ENCODE assay signal across 19 cellular contexts in the genomic region with DNA sequence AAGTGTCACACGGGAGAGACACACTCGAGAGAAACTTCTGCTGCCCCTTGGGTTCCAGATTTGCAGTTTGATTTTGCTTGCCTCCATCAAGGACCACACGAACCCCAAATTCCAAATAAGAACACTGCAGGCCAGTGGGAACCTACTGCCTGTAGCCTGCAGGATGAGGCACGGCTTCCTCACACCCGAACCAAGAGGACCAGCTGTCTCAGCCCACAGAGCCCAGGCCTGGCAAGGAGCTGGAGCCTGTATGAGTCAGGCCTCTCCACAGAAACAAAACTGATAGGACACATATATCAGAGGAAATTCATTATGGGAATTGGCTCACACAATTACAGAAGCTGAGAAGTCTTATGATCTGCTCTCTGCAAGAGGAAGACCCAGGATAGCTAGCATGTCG.
A peak's percentile ranks its signal among the peaks of the same experiment; 100 is the strongest.
DNase-seq lines count a peak whose midpoint lies in the region; ATAC-seq lines count a peak whose summit lies in the region.
"Had no signal": no experiment of that assay in that cellular context is flagged by ENCODE, and none has a peak within 500 bp of the region (broad histone marks: within the 10 kb centered on the region; RNA-seq: fewer than 3 reads in every experiment).

No MANE protein-coding gene starts in this region.

- DNase-seq in DMS 273 (lab: John Stamatoyannopoulos, UW; ENCODE audit: unreplicated experiment) (peak; percentile 4), DMS 273 treated with DMSO at 0.1 percent for 48 hours (lab: John Stamatoyannopoulos, UW) (no peak), kidney tubule cell (ENCODE audit: low spot score) (peak; percentile 16), superior temporal gyrus (ENCODE audit: extremely low spot score) (peak; percentile 39), pons (ENCODE audit: low spot score) (no peak)
- DNase-seq: AML-193, H9, NCI-H1048, NCI-H1436, NCI-H2029, NCI-H526 treated with DMSO at 0.1 percent for 48 hours, Peyer's patch had no signal

- H3K27ac ChIP-seq in angular gyrus (ENCODE audit: low read depth, low read length), result peak overlapping the region; percentile 81
- H3K27ac ChIP-seq: 22Rv1, HL-60, KMS-11, Peyer's patch had no signal

- no peak for ATAC-seq in GM21825 (IDR thresholded peaks at IDR 0.05; ENCODE audit: unreplicated experiment)
- ATAC-seq in HG03439 (IDR thresholded peaks at IDR 0.05; ENCODE audit: unreplicated experiment), result no peak
- ATAC-seq: Right ventricle myocardium inferior had no signal

Comparison
In these comparisons a context has a peak if more than half of its experiments do, and no peak if none do; other contexts are left out.
1. DNase-seq: peak in DMS 273 (single experiment), kidney tubule cell (single experiment) and superior temporal gyrus (single experiment); none in DMS 273 treated with DMSO at 0.1 percent for 48 hours (single experiment) and pons (single experiment).